ENCODE assay signal across 8 cellular contexts in the genomic region with DNA sequence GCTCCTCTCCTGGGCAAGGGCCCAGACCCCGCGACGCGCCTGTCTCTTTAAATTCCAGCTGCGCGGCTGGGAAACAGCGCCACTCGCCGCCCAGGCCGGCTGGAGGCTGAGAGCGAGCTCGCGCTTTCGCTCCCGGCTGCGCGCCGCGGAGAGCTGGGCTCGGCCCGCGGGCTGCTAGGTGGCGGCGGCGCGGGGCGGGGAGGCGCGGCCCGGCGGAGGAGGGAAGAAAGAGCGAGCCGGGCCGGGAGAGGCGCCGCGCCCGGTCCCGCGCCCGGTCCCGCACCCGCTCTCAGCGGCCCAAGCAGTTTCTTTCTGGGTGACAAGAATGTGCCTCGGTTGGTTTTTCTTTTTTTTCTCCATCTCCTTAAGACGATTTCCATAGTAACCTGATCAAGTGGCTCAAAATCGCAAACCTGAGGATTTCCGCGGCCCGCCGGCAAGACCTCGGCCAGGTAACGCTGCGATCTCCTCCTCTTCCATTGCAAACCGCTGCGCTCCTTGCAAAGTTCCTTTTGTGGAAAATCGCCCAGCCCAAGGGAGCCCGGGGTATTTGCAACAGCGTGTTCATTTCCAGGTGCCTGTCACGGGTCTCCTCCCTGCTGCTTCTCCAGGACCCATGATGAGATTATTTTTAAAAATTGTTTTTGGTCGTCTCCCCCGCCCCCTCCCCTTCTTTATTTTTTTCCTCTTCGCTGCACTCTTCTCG.
DNase-seq lines count a peak whose midpoint lies in the region; ATAC-seq and TF ChIP-seq lines count a peak whose summit lies in the region.

No MANE protein-coding gene starts in this region.

- TF ChIP-seq POLR2A in thyroid gland (IDR thresholded peaks at IDR 0.05), result no peak

- WGBS in thyroid gland, 2 donors, result 0 to 1% methylated on average over 29 to 64 of the region's 64 CpGs

- peak; percentile 44 for TF ChIP-seq CTCF in fibroblast of pulmonary artery (IDR thresholded peaks at IDR 0.05; ENCODE audit: low read length, missing control alignments)
- peak in 2 of 6 experiments; percentile 47 to 51 for TF ChIP-seq CTCF in thyroid gland (IDR thresholded peaks at IDR 0.05)

- peak; percentile 77 for ATAC-seq in GM18517 (IDR thresholded peaks at IDR 0.05; ENCODE audit: unreplicated experiment)
- ATAC-seq in HG02943 (IDR thresholded peaks at IDR 0.05; ENCODE audit: low read depth, unreplicated experiment), result peak; percentile 93

- H3K27me3 ChIP-seq in thyroid gland, result no peaks in the 10 kb centered on the region

- no peak overlapping the region for H3K27ac ChIP-seq in thyroid gland

- peak; percentile 80 for DNase-seq in Ammon's horn (ENCODE audit: low spot score)
- peak; percentile 48 to 80 for DNase-seq in NCI-H1930 (lab: John Stamatoyannopoulos, UW)
- DNase-seq in activated CD4-positive, alpha-beta T cell treated with anti-CD3 and anti-CD28 coated beads, Interleukin-2, amount 50 U/mL, for 48 hours, result peak; percentile 32 to 41
- peak; percentile 67 for DNase-seq in fibroblast of pulmonary artery (ENCODE audit: low read depth)
- DNase-seq in myocyte (ENCODE audit: low read depth), result peak; percentile 73
- DNase-seq in thyroid gland, result peak; percentile 42 to 58

- H3K4me1 ChIP-seq in thyroid gland, result peaks cover 0 to 13% of the 10 kb centered on the region in 2 donors

- intact Hi-C loops in thyroid gland (cut with DNase I), result no loop called here

- H3K36me3 ChIP-seq in thyroid gland, result no peaks in the 10 kb centered on the region

- peak overlapping the region; percentile 66 for H3K4me3 ChIP-seq in fibroblast of pulmonary artery (replicated peaks; ENCODE audit: low read depth, low read length)
- peak overlapping the region in 2 of 3 donors; percentile 24 to 30 for H3K4me3 ChIP-seq in thyroid gland (replicated peaks in 1 of 3)

- no peaks in the 10 kb centered on the region for H3K9me3 ChIP-seq in thyroid gland
